ENCODE assay signal across 25 cellular contexts in genomic region chr1:11493972-11494655, GRCh38. TPM values are rescaled to one million over a fixed set of nuclear protein-coding genes. Genes with fewer than 3 reads are reported as not detected.
A peak's percentile ranks its signal among the peaks of the same experiment; 100 is the strongest.
DNase-seq lines count a peak whose midpoint lies in the region; ATAC-seq, FAIRE-seq and TF ChIP-seq lines count a peak whose summit lies in the region.
"Had no signal": no experiment of that assay in that cellular context is flagged by ENCODE, and none has a peak within 500 bp of the region (broad histone marks: within the 10 kb centered on the region; RNA-seq: fewer than 3 reads in every experiment).

No MANE protein-coding gene starts in this region.

- H4K20me1 ChIP-seq in osteoblast (ENCODE audit: insufficient read depth, low read length), result no peaks in the 10 kb centered on the region

- H3K36me3 ChIP-seq in right atrium auricular region, result no peaks in the 10 kb centered on the region
- no peaks in the 10 kb centered on the region for H3K36me3 ChIP-seq in bronchial epithelial cell (ENCODE audit: control insufficient read depth, insufficient read depth, low read length)
- H3K36me3 ChIP-seq in osteoblast (ENCODE audit: insufficient read depth, low read length), result no peaks in the 10 kb centered on the region
- H3K36me3 ChIP-seq: BE2C; BLaER1 treated with 17β-estradiol and CSF1 and Interleukin-3, amounts not matched to agents 10 nM and 100 nM had no signal

- no peak for ATAC-seq in HG03039 (IDR thresholded peaks at IDR 0.05; ENCODE audit: unreplicated experiment)
- no peak for ATAC-seq in stimulated activated naive CD8-positive, alpha-beta T cell treated with anti-CD3 and anti-CD28 coated beads, Interleukin-15, Interleukin-2, amounts not matched to agents 100 U/mL and 50 U/mL, for 24 hours
- ATAC-seq: A549, GM12878, GM23338, HCT116 had no signal

- H3K79me2 ChIP-seq in osteoblast (ENCODE audit: insufficient read depth, low read length), result no peaks in the 10 kb centered on the region

- DNase-seq in cardiac septum (ENCODE audit: low spot score), result peak; percentile 31
- no peak for DNase-seq in right atrium auricular region (ENCODE audit: low spot score)
- DNase-seq in bronchial epithelial cell (ENCODE audit: low read depth), result no peak
- DNase-seq in osteoblast (ENCODE audit: insufficient read length, low spot score, missing footprints), result peak; percentile 44
- DNase-seq in stimulated activated naive CD8-positive, alpha-beta T cell treated with anti-CD3 and anti-CD28 coated beads, Interleukin-15, Interleukin-2, amounts not matched to agents 100 U/mL and 50 U/mL, for 24 hours, result no peak
- DNase-seq in HPDE6-E6E7 (ENCODE audit: extremely low spot score), result no peak
- DNase-seq: 8988T; ACHN; AML-193; BE2C; CD4-positive, alpha-beta T cell; CD8-positive, alpha-beta memory T cell; DMS79; EL; GDM1; H9; HFFc6 had no signal

- no peaks in the 10 kb centered on the region for H3K27me3 ChIP-seq in right atrium auricular region
- no peaks in the 10 kb centered on the region for H3K27me3 ChIP-seq in bronchial epithelial cell (ENCODE audit: control insufficient read depth, insufficient read depth, low read length)
- H3K27me3 ChIP-seq in osteoblast (ENCODE audit: insufficient read depth, low read length), result no peaks in the 10 kb centered on the region
- H3K27me3 ChIP-seq: BE2C; BLaER1 treated with 17β-estradiol and CSF1 and Interleukin-3, amounts not matched to agents 10 nM and 100 nM had no signal

- H3K4me1 ChIP-seq in right atrium auricular region, result no peaks in the 10 kb centered on the region
- H3K4me1 ChIP-seq in osteoblast (ENCODE audit: insufficient read depth, low read length), result no peaks in the 10 kb centered on the region
- H3K4me1 ChIP-seq: A549; BE2C; BLaER1 treated with 17β-estradiol and CSF1 and Interleukin-3, amounts not matched to agents 10 nM and 100 nM had no signal

- no peak overlapping the region for H3K4me2 ChIP-seq in osteoblast (ENCODE audit: insufficient read depth, low read length)
- H3K4me2 ChIP-seq: A549; BLaER1 treated with 17β-estradiol and CSF1 and Interleukin-3, amounts not matched to agents 10 nM and 100 nM; GM23338 had no signal

- no peak for TF ChIP-seq CTCF in right atrium auricular region (IDR thresholded peaks at IDR 0.05)
- TF ChIP-seq CTCF in bronchial epithelial cell (IDR thresholded peaks at IDR 0.05; ENCODE audit: insufficient read depth, low read length, severe bottlenecking), result no peak
- TF ChIP-seq CTCF in osteoblast (IDR thresholded peaks at IDR 0.05; ENCODE audit: extremely low read depth, low read depth, low read length), result no peak

- no peak overlapping the region for H2AFZ ChIP-seq in osteoblast (ENCODE audit: low read length)
- H2AFZ ChIP-seq: GM23338 had no signal

- H3K9me3 ChIP-seq in right atrium auricular region, result peaks cover 0 to 10% of the 10 kb centered on the region in 2 donors
- H3K9me3 ChIP-seq in osteoblast (ENCODE audit: low read depth, low read length), result no peaks in the 10 kb centered on the region
- H3K9me3 ChIP-seq: A549, BE2C had no signal

- H3K4me3 ChIP-seq in right atrium auricular region (no peak overlapping the region), bronchial epithelial cell (ENCODE audit: low read depth, low read length) (no peak overlapping the region), osteoblast (ENCODE audit: insufficient read depth, low read length) (no peak overlapping the region)
- H3K4me3 ChIP-seq: A549; BLaER1 treated with 17β-estradiol and CSF1 and Interleukin-3, amounts not matched to agents 10 nM and 100 nM; GM12878; GM23338 had no signal

- H3K27ac ChIP-seq in right atrium auricular region (no peak overlapping the region), osteoblast (ENCODE audit: low read depth, low read length) (no peak overlapping the region)
- H3K27ac ChIP-seq: A549; BLaER1 treated with 17β-estradiol and CSF1 and Interleukin-3, amounts not matched to agents 10 nM and 100 nM had no signal

- peak; percentile 40 for FAIRE-seq in bronchial epithelial cell (lab: Jason Lieb, UNC)
- FAIRE-seq: A549, D721Med, GM12878, GM19239 had no signal

- intact Hi-C loops in cardiac septum (cut with DNase I), result no loop called here

RNA-seq across cellular contexts. Expression of gene DISP3, which starts 15.2 kb away (rescaled TPM):
- total RNA-seq in cardiac septum (0.05 TPM), right atrium auricular region (under 1 TPM in 1 of 2 donors, not detected in 1; 0.16 TPM), bronchial epithelial cell (not detected in 2 replicates), osteoblast (under 0.01 TPM in 2 replicates)
- total RNA-seq: HFFc6 had no signal

Comparison
In these comparisons a context has a peak if more than half of its experiments do, and no peak if none do; other contexts are left out.
1. DNase-seq: peak in cardiac septum (single experiment) and osteoblast (single experiment); none in right atrium auricular region (single experiment), bronchial epithelial cell (single experiment), stimulated activated naive CD8-positive, alpha-beta T cell treated with anti-CD3 and anti-CD28 coated beads, Interleukin-15, Interleukin-2, amounts not matched to agents 100 U/mL and 50 U/mL, for 24 hours (single experiment) and HPDE6-E6E7 (single experiment).